1 cellular context compared by ENCODE assay signal in the genomic region with DNA sequence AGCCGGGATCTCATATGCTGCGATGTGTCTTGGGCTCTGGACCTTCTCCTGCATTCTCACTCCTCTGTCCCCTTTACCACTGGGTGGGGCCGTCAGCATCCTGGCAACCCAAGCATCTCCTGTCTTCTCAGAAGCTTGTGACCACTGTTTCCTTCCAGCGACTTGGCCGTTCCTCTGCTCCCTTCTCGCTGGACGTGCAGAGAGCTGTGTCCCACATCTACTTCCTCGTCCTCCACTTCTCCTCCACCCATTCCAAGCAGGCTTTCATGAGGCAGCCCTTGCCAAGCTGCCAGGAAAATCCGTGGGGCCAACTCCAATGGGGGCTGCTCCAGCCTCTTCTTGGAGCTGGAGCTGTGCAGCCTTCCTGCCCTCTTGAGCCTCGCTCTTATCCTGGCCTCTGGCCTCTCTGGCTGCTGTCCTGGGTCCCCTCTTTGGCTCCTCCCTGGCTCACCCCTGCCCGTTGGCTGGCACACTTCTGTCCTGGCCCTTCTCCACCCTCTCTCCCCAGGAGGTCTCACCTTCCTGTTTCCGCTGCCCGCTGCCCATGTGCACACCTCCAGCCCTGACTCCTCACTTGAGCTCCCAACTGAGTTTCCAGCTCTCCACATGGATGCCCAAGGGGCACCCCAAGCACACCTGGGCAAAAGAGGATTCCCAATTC.
A peak's percentile ranks its signal among the peaks of the same experiment; 100 is the strongest.
TF ChIP-seq lines count a peak whose summit lies in the region.

No MANE protein-coding gene starts in this region.

TF ChIP-seq in Ishikawa, 13 proteins besides CTCF, POLR2A, EP300 and RAD21:
- 0 out of 2 replicates have a peak, but pooled peaks have one; percentile 14 for TF ChIP-seq TCF12 (IDR thresholded peaks at IDR 0.05; ENCODE audit: low read depth)
- peak; percentile 41; the same call in 1 of the 2 replicates for TF ChIP-seq NFIC (IDR thresholded peaks at IDR 0.05)
- no peak for TF ChIP-seq TAF1 (IDR thresholded peaks at IDR 0.05; ENCODE audit: low read depth)
- peak; percentile 61 for TF ChIP-seq MAX (IDR thresholded peaks at IDR 0.05)
